ENCODE assay signal across 7 cellular contexts in genomic region chr9:120712539-120713031, GRCh38. TPM values are rescaled to one million over a fixed set of nuclear protein-coding genes. Genes with fewer than 3 reads are reported as not detected.
DNase-seq lines count a peak whose midpoint lies in the region; ATAC-seq, FAIRE-seq and TF ChIP-seq lines count a peak whose summit lies in the region.

No MANE protein-coding gene starts in this region.

- ATAC-seq in stimulated activated memory B cell treated with anti-CD40 and anti-IgM and Interleukin-4, amounts not matched to agents 10 μg/mL and 1 μg/mL and 100 μg/mL, for 72 hours: no peak
- no peak for ATAC-seq in GM19328 (IDR thresholded peaks at IDR 0.05; ENCODE audit: unreplicated experiment)

- CTCF ChIA-PET in activated CD4-positive, alpha-beta memory T cell treated with anti-CD3 and anti-CD28 coated beads for 36 hours (lab: Charles Lee): interaction anchor here (0.8 to 1.4 kb wide), 4 partner anchors 18 to 93 kb away, joined by 3 to 6 read pairs (median 4); no protein-coding TSS in a partner anchor

- H3K9me3 Mint-ChIP-seq in activated CD4-positive, alpha-beta memory T cell treated with anti-CD3 and anti-CD28 coated beads for 36 hours: no peaks in the 10 kb centered on the region
- H3K9me3 Mint-ChIP-seq in stimulated activated memory B cell treated with anti-CD40 and anti-IgM and Interleukin-4, amounts not matched to agents 10 μg/mL and 1 μg/mL and 100 μg/mL, for 72 hours: no peaks in the 10 kb centered on the region

- peak overlapping the region; percentile 98 for H3K4me2 ChIP-seq in keratinocyte (ENCODE audit: control insufficient read depth, extremely low read depth, insufficient read depth, low read depth, low read length)

- peak overlapping the region; percentile 84 for H3K4me3 Mint-ChIP-seq in activated CD4-positive, alpha-beta memory T cell treated with anti-CD3 and anti-CD28 coated beads for 36 hours
- H3K4me3 Mint-ChIP-seq in stimulated activated memory B cell treated with anti-CD40 and anti-IgM and Interleukin-4, amounts not matched to agents 10 μg/mL and 1 μg/mL and 100 μg/mL, for 72 hours: peak overlapping the region; percentile 96

- POLR2A ChIA-PET in activated CD4-positive, alpha-beta memory T cell treated with anti-CD3 and anti-CD28 coated beads for 36 hours (lab: Charles Lee): interaction anchor here (0.9 kb wide), 1 partner anchor 85 kb away, joined by 3 read pairs; no protein-coding TSS in a partner anchor

- H3K4me1 ChIP-seq in keratinocyte (ENCODE audit: control insufficient read depth, extremely low read depth, insufficient read depth, low read length): peaks cover 43% of the 10 kb centered on the region

- no peaks in the 10 kb centered on the region for H3K27me3 Mint-ChIP-seq in activated CD4-positive, alpha-beta memory T cell treated with anti-CD3 and anti-CD28 coated beads for 36 hours
- no peaks in the 10 kb centered on the region for H3K27me3 Mint-ChIP-seq in stimulated activated memory B cell treated with anti-CD40 and anti-IgM and Interleukin-4, amounts not matched to agents 10 μg/mL and 1 μg/mL and 100 μg/mL, for 72 hours

- no peak for FAIRE-seq in keratinocyte (lab: Jason Lieb, UNC)

- no peaks in the 10 kb centered on the region for H3K9me3 ChIP-seq in keratinocyte (ENCODE audit: control insufficient read depth, low read depth, low read length)

- H3K4me3 ChIP-seq in HL-60 (replicated peaks; ENCODE audit: insufficient read depth, low read length) (peak overlapping the region; percentile 98), keratinocyte (ENCODE audit: control insufficient read depth in 2 of 3, extremely low read depth in 1 of 3, insufficient read depth in 2 of 3, low read depth in 1 of 3, low read length in 3 of 3) (peak overlapping the region; percentile 80 to 97 (median 88))

- no peaks in the 10 kb centered on the region for H3K27me3 ChIP-seq in HL-60 (ENCODE audit: insufficient read depth, poor library complexity, severe bottlenecking)
- no peaks in the 10 kb centered on the region for H3K27me3 ChIP-seq in keratinocyte (ENCODE audit: control insufficient read depth, extremely low read depth, insufficient read depth, low read length)

- H3K36me3 ChIP-seq in keratinocyte (ENCODE audit: control insufficient read depth in 2 of 2, extremely low read depth in 1 of 2, insufficient read depth in 2 of 2, low read length in 2 of 2): no peaks in the 10 kb centered on the region

- H3K9me1 ChIP-seq in keratinocyte (ENCODE audit: control insufficient read depth, extremely low read depth, insufficient read depth, low read length): no peaks in the 10 kb centered on the region

- H3K27ac ChIP-seq in HL-60 (replicated peaks) (peak overlapping the region; percentile 68), keratinocyte (ENCODE audit: control insufficient read depth, insufficient read depth, low read length) (peak overlapping the region; percentile 82)

- peak overlapping the region; percentile 40 for H3K27ac Mint-ChIP-seq in activated CD4-positive, alpha-beta memory T cell treated with anti-CD3 and anti-CD28 coated beads for 36 hours
- peak overlapping the region; percentile 92 for H3K27ac Mint-ChIP-seq in stimulated activated memory B cell treated with anti-CD40 and anti-IgM and Interleukin-4, amounts not matched to agents 10 μg/mL and 1 μg/mL and 100 μg/mL, for 72 hours

- TF ChIP-seq CTCF in HL-60 (IDR thresholded peaks at IDR 0.05; ENCODE audit: insufficient read depth, low read length) (no peak), keratinocyte (optimal IDR thresholded peaks at IDR 0.05 in 1 of 3, IDR thresholded peaks at IDR 0.05 in 1 of 3, conservative IDR thresholded peaks at IDR 0.05 in 1 of 3; ENCODE audit: extremely low read depth in 1 of 3, insufficient read depth in 2 of 3, low read length in 3 of 3) (no peak)

- H2AFZ ChIP-seq in keratinocyte (ENCODE audit: control insufficient read depth, low read length): peak overlapping the region; percentile 15

- intact Hi-C loops in activated CD4-positive, alpha-beta memory T cell treated with anti-CD3 and anti-CD28 coated beads for 36 hours (cut with micrococcal nuclease): loop anchor here (1.0 kb wide), 1 partner anchor 18 kb away; no protein-coding TSS in a partner anchor

- dilution Hi-C loops in keratinocyte (cut with MboI; ENCODE audit: extremely low pct_ligation_motif_present, low sequenced_read_pairs): no loop called here

- H4K20me1 ChIP-seq in keratinocyte (ENCODE audit: control insufficient read depth, extremely low read depth, insufficient read depth, low read length): no peaks in the 10 kb centered on the region

- peak overlapping the region; percentile 83 for H3K9ac ChIP-seq in keratinocyte (ENCODE audit: control insufficient read depth, extremely low read depth, insufficient read depth, low read length)

- peaks cover 44% of the 10 kb centered on the region for H3K79me2 ChIP-seq in keratinocyte (ENCODE audit: control insufficient read depth, insufficient read depth, low read length)

- peaks cover 31% of the 10 kb centered on the region for H3K4me1 Mint-ChIP-seq in activated CD4-positive, alpha-beta memory T cell treated with anti-CD3 and anti-CD28 coated beads for 36 hours (ENCODE audit: low read depth)
- H3K4me1 Mint-ChIP-seq in stimulated activated memory B cell treated with anti-CD40 and anti-IgM and Interleukin-4, amounts not matched to agents 10 μg/mL and 1 μg/mL and 100 μg/mL, for 72 hours: peaks cover 36% of the 10 kb centered on the region

- no peak for DNase-seq in HL-60 (ENCODE audit: low read depth in 1 of 2, low spot score in 1 of 2)
- DNase-seq in activated CD4-positive, alpha-beta memory T cell treated with anti-CD3 and anti-CD28 coated beads for 36 hours: no peak
- no peak for DNase-seq in keratinocyte (ENCODE audit: low read depth, low spot score)
- no peak for DNase-seq in ecto neural progenitor cell (ENCODE audit: low spot score)
- no peak for DNase-seq in hepatic stellate cell (ENCODE audit: low spot score)

- H3K36me3 Mint-ChIP-seq in activated CD4-positive, alpha-beta memory T cell treated with anti-CD3 and anti-CD28 coated beads for 36 hours: no peaks in the 10 kb centered on the region
- H3K36me3 Mint-ChIP-seq in stimulated activated memory B cell treated with anti-CD40 and anti-IgM and Interleukin-4, amounts not matched to agents 10 μg/mL and 1 μg/mL and 100 μg/mL, for 72 hours: no peaks in the 10 kb centered on the region

RNA-seq across cellular contexts. Expression of gene MEGF9, which starts 1.7 kb away (rescaled TPM):
- 1 to 10 TPM; 4.4 to 4.6 TPM for total RNA-seq in activated CD4-positive, alpha-beta memory T cell treated with anti-CD3 and anti-CD28 coated beads for 36 hours
- polyA plus RNA-seq in keratinocyte: 8.2 to 11.2 TPM (median 9.8 TPM) in 3 replicates
- polyA plus RNA-seq in keratinocyte (2011; ENCODE audit: low read depth): 5.3 TPM
- polyA plus RNA-seq in keratinocyte (2011; cell fraction: cytosol; rRNA removed): 8.2 and 14.9 TPM in 2 replicates
- polyA plus RNA-seq in keratinocyte (2011; cell fraction: nucleus; rRNA removed): 17.2 and 19.9 TPM in 2 replicates
- 8.2 and 12.3 TPM in 2 replicates for polyA plus RNA-seq in keratinocyte (2012; ENCODE audit: low replicate concordance)
- 3.7 to 10.6 TPM (median 10.6 TPM) in 3 replicates for polyA minus RNA-seq in keratinocyte
- 12.1 TPM for polyA minus RNA-seq in keratinocyte (2011; cell fraction: cytosol; rRNA and poly(A)+ RNA removed)
- polyA minus RNA-seq in keratinocyte (2011; cell fraction: nucleus; rRNA and poly(A)+ RNA removed): 13.2 and 24.9 TPM in 2 replicates
